In the genomic region with DNA sequence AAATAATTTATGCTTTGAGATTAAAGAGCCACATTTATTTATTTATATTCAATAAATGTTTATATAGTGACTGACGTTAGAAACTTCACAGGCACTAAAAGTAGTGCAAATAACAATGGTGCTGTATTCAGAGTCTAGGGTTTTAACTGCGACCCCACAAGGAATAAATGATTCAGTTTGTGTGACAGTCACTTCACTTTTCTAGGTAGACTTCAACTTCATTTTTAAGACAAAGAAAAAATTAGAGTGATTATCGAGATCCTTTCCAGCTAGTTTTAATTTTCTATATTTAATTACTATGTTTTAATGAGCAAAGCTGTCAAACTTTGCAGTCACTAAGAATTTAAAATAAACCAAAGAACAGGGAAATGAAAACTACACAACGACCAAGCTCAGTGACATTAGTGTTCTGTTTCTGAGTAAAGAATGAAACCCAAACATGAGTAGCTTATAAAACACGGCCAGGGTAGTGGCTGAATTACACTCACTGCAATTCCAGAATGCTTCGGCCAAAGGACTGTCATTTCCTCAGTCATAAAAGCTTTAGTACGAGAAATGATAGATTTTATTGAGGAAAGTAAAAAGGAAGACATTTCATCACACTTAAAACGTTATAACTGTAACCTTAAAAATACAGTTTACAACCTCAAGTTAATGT, we compare ENCODE assay signal across 16 cellular contexts. TPM values are rescaled to one million over a fixed set of nuclear protein-coding genes. Genes with fewer than 3 reads are reported as not detected.
A peak's percentile ranks its signal among the peaks of the same experiment; 100 is the strongest.
DNase-seq lines count a peak whose midpoint lies in the region; ATAC-seq, FAIRE-seq and TF ChIP-seq lines count a peak whose summit lies in the region.
"Had no signal": no experiment of that assay in that cellular context is flagged by ENCODE, and none has a peak within 500 bp of the region (broad histone marks: within the 10 kb centered on the region; RNA-seq: fewer than 3 reads in every experiment).

No MANE protein-coding gene starts in this region.

- no peak overlapping the region for H2BK20ac ChIP-seq in H1 (ENCODE audit: low read length)

- H3K14ac ChIP-seq in H1 (ENCODE audit: insufficient read length): no peak overlapping the region

- H3K27ac ChIP-seq in H1 (ENCODE audit: low read depth, low read length) (no peak overlapping the region), smooth muscle cell (ENCODE audit: low read depth) (peak overlapping the region; percentile 45), gastroesophageal sphincter (no peak overlapping the region)
- H3K27ac ChIP-seq: HL-60, PC-9 had no signal

- 89% methylated on average over 8 of the region's 8 CpGs; no CpG with 5 or more reads in 1 of the 2 experiments for WGBS in H1 (ENCODE audit: extremely low coverage in 1 of 2, insufficient coverage in 1 of 2, insufficient read length in 1 of 2, insufficient replicate concordance in 2 of 2, low coverage in 1 of 2, low lambda C conversion rate in 2 of 2, missing lambda C conversion rate in 1 of 2), 2 experiments
- WGBS in smooth muscle cell (ENCODE audit: low lambda C conversion rate): 46% methylated on average over 8 of the region's 8 CpGs
- 52 to 60% methylated on average over 8 of the region's 8 CpGs for WGBS in gastroesophageal sphincter (ENCODE audit: low coverage in 1 of 2), 2 donors

- TF ChIP-seq RAD21 in H1 (IDR thresholded peaks at IDR 0.05 in 1 of 2, conservative IDR thresholded peaks at IDR 0.05 in 1 of 2; ENCODE audit: low read depth in 2 of 2, low read length in 2 of 2): no peak

- peaks cover 6 to 95% of the 10 kb centered on the region in 2 experiments; a peak in 3 of 4 replicates for H3K79me2 ChIP-seq in H1 (ENCODE audit: control insufficient read depth in 1 of 2, insufficient read depth in 2 of 2, low read length in 2 of 2)
- H3K79me2 ChIP-seq in smooth muscle cell (ENCODE audit: low read depth): peaks cover 26% of the 10 kb centered on the region

- no peak overlapping the region for H2BK15ac ChIP-seq in H1 (ENCODE audit: low read length)

- H2BK12ac ChIP-seq in H1 (ENCODE audit: low read depth, low read length): no peak overlapping the region

- no peak overlapping the region for H4K8ac ChIP-seq in H1 (ENCODE audit: extremely low read depth, insufficient read depth, low read length)

- no peak overlapping the region for H2BK120ac ChIP-seq in H1 (replicated peaks; ENCODE audit: low read depth, low read length)

- no peak for ATAC-seq in gastroesophageal sphincter
- no peak for ATAC-seq in HG03025 (IDR thresholded peaks at IDR 0.05; ENCODE audit: low FRiP score, unreplicated experiment)

- H3K36me3 Mint-ChIP-seq in mesothelial cell of epicardium: peaks cover 20% of the 10 kb centered on the region
- H3K36me3 Mint-ChIP-seq: CD14-positive monocyte had no signal

- no peak overlapping the region for H3K4me3 ChIP-seq in H1 (ENCODE audit: extremely low read depth in 1 of 4, insufficient read depth in 2 of 4, low read depth in 3 of 4, low read length in 4 of 4)
- no peak overlapping the region for H3K4me3 ChIP-seq in smooth muscle cell
- no peak overlapping the region for H3K4me3 ChIP-seq in gastroesophageal sphincter
- H3K4me3 ChIP-seq: HAP-1, PC-9 had no signal

- peak; percentile 20 for DNase-seq in LoVo (ENCODE audit: low spot score)
- no peak for DNase-seq in H1 (ENCODE audit: low read depth in 1 of 2, low spot score in 2 of 2)
- no peak for DNase-seq in mesothelial cell of epicardium (ENCODE audit: low spot score in 2 of 2, unreplicated experiment in 2 of 2)
- no peak for DNase-seq in smooth muscle cell (lab: John Stamatoyannopoulos, UW; ENCODE audit: unreplicated experiment)
- no peak for DNase-seq in NCI-H526 (lab: John Stamatoyannopoulos, UW)
- DNase-seq: Caco-2, NCI-H1048, NCI-H146, NCI-H2227 treated with DMSO at 0.1 percent for 48 hours, NCI-H524 treated with DMSO at 0.1 percent for 48 hours, PC-9 had no signal

- H3K56ac ChIP-seq in H1 (replicated peaks; ENCODE audit: insufficient read length, low read depth, low read length): no peak overlapping the region

- no peak overlapping the region for H2AK5ac ChIP-seq in H1 (ENCODE audit: low read depth, low read length)

- peaks cover 2% of the 10 kb centered on the region for H3K9me3 Mint-ChIP-seq in mesothelial cell of epicardium

- peak overlapping the region; percentile 59 for H3K27ac Mint-ChIP-seq in mesothelial cell of epicardium
- H3K27ac Mint-ChIP-seq: CD14-positive monocyte had no signal

- H3K4me3 Mint-ChIP-seq in mesothelial cell of epicardium: no peak overlapping the region

- no peak overlapping the region for H4K5ac ChIP-seq in H1 (ENCODE audit: insufficient read length, low read depth, low read length)

- H4K20me1 ChIP-seq in H1 (replicated peaks in 1 of 2; ENCODE audit: control insufficient read depth in 1 of 2, insufficient read depth in 2 of 2, low read length in 2 of 2) (peaks cover 0 to 7% of the 10 kb centered on the region in 2 experiments), smooth muscle cell (ENCODE audit: low read depth) (peaks cover 9% of the 10 kb centered on the region)

- no peaks in the 10 kb centered on the region for H3K27me3 Mint-ChIP-seq in mesothelial cell of epicardium (ENCODE audit: low read depth)

- TF ChIP-seq EP300 in H1 (IDR thresholded peaks at IDR 0.05; ENCODE audit: borderline replicate concordance in 1 of 2, low read depth in 2 of 2, low read length in 2 of 2) (no peak), gastroesophageal sphincter (IDR thresholded peaks at IDR 0.05) (no peak)

- H2BK5ac ChIP-seq in H1 (ENCODE audit: low read depth, low read length): no peak overlapping the region

- H3K4ac ChIP-seq in H1 (replicated peaks; ENCODE audit: insufficient read length, low read depth, low read length): no peak overlapping the region

- peak; percentile 7 for FAIRE-seq in H1 (lab: Jason Lieb, UNC)

- peaks cover 23% of the 10 kb centered on the region for H3K4me1 Mint-ChIP-seq in mesothelial cell of epicardium

- H4K91ac ChIP-seq in H1 (replicated peaks; ENCODE audit: insufficient read length, low read length): no peak overlapping the region

- CTCF ChIA-PET in H1 (lab: Charles Lee; ENCODE audit: partially characterized antibody): interaction anchor here (1.0 to 1.2 kb wide), 3 partner anchors 15 to 37 kb away, joined by 3 to 4 read pairs (median 4); no protein-coding TSS in a partner anchor

- peaks cover 0 to 6% (median 2%) of the 10 kb centered on the region in 4 experiments; a peak in 3 of 8 replicates for H3K36me3 ChIP-seq in H1 (ENCODE audit: control insufficient read depth in 2 of 4, insufficient read depth in 4 of 4, low read length in 3 of 4)
- no peaks in the 10 kb centered on the region for H3K36me3 ChIP-seq in smooth muscle cell (ENCODE audit: low read depth)
- H3K36me3 ChIP-seq in gastroesophageal sphincter: no peaks in the 10 kb centered on the region

- no peaks in the 10 kb centered on the region for H3K27me3 ChIP-seq in H1 (replicated peaks in 1 of 4; ENCODE audit: control insufficient read depth in 3 of 4, extremely low read depth in 1 of 4, insufficient read depth in 3 of 4, low read length in 3 of 4)
- H3K27me3 ChIP-seq in smooth muscle cell (ENCODE audit: low read depth): no peaks in the 10 kb centered on the region
- H3K27me3 ChIP-seq in gastroesophageal sphincter: no peaks in the 10 kb centered on the region

- POLR2A ChIA-PET in H1 (lab: Charles Lee; ENCODE audit: partially characterized antibody): no interaction called here

- H3K4me1 ChIP-seq in H1 (replicated peaks in 1 of 4; ENCODE audit: control insufficient read depth in 3 of 4, insufficient read depth in 4 of 4, low read length in 3 of 4) (peaks cover 0 to 7% (median 5%) of the 10 kb centered on the region in 4 experiments; a peak in 5 of 7 replicates), smooth muscle cell (ENCODE audit: low read depth) (no peaks in the 10 kb centered on the region), gastroesophageal sphincter (peaks cover 0 to 25% (median under 1%) of the 10 kb centered on the region in 3 donors)

- H3K4me2 ChIP-seq in H1 (ENCODE audit: insufficient read depth in 1 of 2, low read depth in 2 of 2, low read length in 2 of 2): no peak overlapping the region
- peak overlapping the region; percentile 57 for H3K4me2 ChIP-seq in smooth muscle cell
- H3K4me2 ChIP-seq: PC-9 had no signal

- H3F3A ChIP-seq in smooth muscle cell (ENCODE audit: low read depth): no peaks in the 10 kb centered on the region

- TF ChIP-seq POLR2A in H1 (IDR thresholded peaks at IDR 0.05; ENCODE audit: control extremely low read depth in 1 of 2, low read depth in 2 of 2, low read length in 2 of 2): no peak
- TF ChIP-seq POLR2A in gastroesophageal sphincter (IDR thresholded peaks at IDR 0.05): no peak

- H2AFZ ChIP-seq in H1 (ENCODE audit: low read length) (no peak overlapping the region), smooth muscle cell (ENCODE audit: low read depth) (peak overlapping the region; percentile 63)
- H2AFZ ChIP-seq: PC-9 had no signal

- no peaks in the 10 kb centered on the region for H3K23me2 ChIP-seq in H1 (ENCODE audit: low read depth, low read length)

- H3K18ac ChIP-seq in H1 (ENCODE audit: extremely low read depth, low read length): no peak overlapping the region

- no peaks in the 10 kb centered on the region; the same call in 1 of the 2 replicates for H3K79me1 ChIP-seq in H1 (ENCODE audit: low read depth, low read length)

- H3K9me3 ChIP-seq in H1 (ENCODE audit: insufficient read depth in 2 of 2, low read depth in 1 of 2, low read length in 1 of 2) (no peaks in the 10 kb centered on the region), smooth muscle cell (replicated peaks; ENCODE audit: low read depth) (no peaks in the 10 kb centered on the region), gastroesophageal sphincter (no peaks in the 10 kb centered on the region)
- H3K9me3 ChIP-seq: Caco-2, HAP-1 had no signal

- TF ChIP-seq CTCF in H1 (IDR thresholded peaks at IDR 0.05; ENCODE audit: control extremely low read depth in 1 of 3, insufficient read depth in 1 of 3, low read depth in 1 of 3, low read length in 3 of 3) (no peak), mesothelial cell of epicardium (IDR thresholded peaks at IDR 0.05; ENCODE audit: unreplicated experiment) (no peak), smooth muscle cell (IDR thresholded peaks at IDR 0.05; ENCODE audit: borderline replicate concordance, insufficient read depth, poor library complexity, severe bottlenecking) (no peak), gastroesophageal sphincter (IDR thresholded peaks at IDR 0.05) (no peak)

- H3K23ac ChIP-seq in H1 (ENCODE audit: insufficient read length): no peak overlapping the region

- no peak overlapping the region for H3K9ac ChIP-seq in H1 (replicated peaks in 1 of 4; ENCODE audit: extremely low read depth in 1 of 4, low read depth in 3 of 4, low read length in 3 of 4)
- no peak overlapping the region for H3K9ac ChIP-seq in smooth muscle cell (ENCODE audit: low read depth)

RNA-seq across cellular contexts. Expression of a gene that starts 38.6 kb away (rescaled TPM):
- 58.2 and 63.0 TPM in 2 replicates for total RNA-seq in H1 (2021; fragmentation: NEBNext Ultra II Directional; extraction: Animal tissue kit (Norgen Biotek cat#: 25700))
- polyA plus RNA-seq in H1 (2011; rRNA removed) (24.1 and 31.5 TPM in 2 replicates), smooth muscle cell (20.9 and 24.4 TPM in 2 replicates)
- 33.6 TPM for polyA plus RNA-seq in H1 (2011; cell fraction: cytosol; rRNA removed)
- polyA plus RNA-seq in H1 (2011; cell fraction: nucleus; rRNA removed): 44.6 TPM
- 37.7 to 50.3 TPM (median 43.3 TPM) in 4 replicates for polyA plus RNA-seq in H1 (2012, experiment 1 of 2)
- 3.8 TPM for polyA plus RNA-seq in H1 (2012, experiment 2 of 2)
- 43.8 TPM for polyA plus RNA-seq in H1 (2013, experiment 1 of 2)
- polyA plus RNA-seq in H1 (2013, experiment 2 of 2): 48.0 TPM
- 218 and 258 TPM in 2 replicates for polyA minus RNA-seq in H1 (2011; rRNA and poly(A)+ RNA removed)
- 45.2 TPM for polyA minus RNA-seq in H1 (2011; cell fraction: cytosol; rRNA and poly(A)+ RNA removed)
- polyA minus RNA-seq in H1 (2011; cell fraction: nucleus; rRNA and poly(A)+ RNA removed): 194 TPM
- total RNA-seq in mesothelial cell of epicardium (104 to 109 TPM (median 105 TPM) in 3 replicates), smooth muscle cell (47.0 and 54.8 TPM in 2 replicates), gastroesophageal sphincter (10 to 100 TPM; 17.8 to 48.8 (median 32.4) TPM)
- polyA plus RNA-seq: CD14-positive monocyte had no signal
